ENCODE assay signal across 9 cellular contexts in genomic region chr18:45997689-45998088, GRCh38. TPM values are rescaled to one million over a fixed set of nuclear protein-coding genes. Genes with fewer than 3 reads are reported as not detected.
DNase-seq lines count a peak whose midpoint lies in the region; ATAC-seq and TF ChIP-seq lines count a peak whose summit lies in the region.
"Had no signal": no experiment of that assay in that cellular context is flagged by ENCODE, and none has a peak within 500 bp of the region (broad histone marks: within the 10 kb centered on the region; RNA-seq: fewer than 3 reads in every experiment).

No MANE protein-coding gene starts in this region.

- peak; percentile 43 for ATAC-seq in upper lobe of right lung
- no peak for ATAC-seq in HG03196 (IDR thresholded peaks at IDR 0.05; ENCODE audit: unreplicated experiment)

- no peak for TF ChIP-seq CTCF in upper lobe of right lung (IDR thresholded peaks at IDR 0.05)

- H3K36me3 ChIP-seq in upper lobe of right lung = no peaks in the 10 kb centered on the region
- H3K36me3 ChIP-seq: vagina had no signal

- no peaks in the 10 kb centered on the region for H3K9me3 ChIP-seq in upper lobe of right lung
- H3K9me3 ChIP-seq: vagina had no signal

- peaks cover 7% of the 10 kb centered on the region for H3K4me1 ChIP-seq in upper lobe of right lung
- H3K4me1 ChIP-seq: vagina had no signal

- H3K27me3 ChIP-seq in upper lobe of right lung = no peaks in the 10 kb centered on the region
- H3K27me3 ChIP-seq: vagina had no signal

- no peak overlapping the region for H3K27ac ChIP-seq in upper lobe of right lung
- H3K27ac ChIP-seq: vagina had no signal

- intact Hi-C loops in upper lobe of right lung (cut with DNase I) = no loop called here

- DNase-seq in activated CD8-positive, alpha-beta memory T cell treated with anti-CD3 and anti-CD28 coated beads for 24 hours = peak; percentile 76
- no peak for DNase-seq in activated CD8-positive, alpha-beta memory T cell treated with anti-CD3 and anti-CD28 coated beads, Interleukin-2, amount 50 U/mL, for 4 hours
- peak; percentile 35 for DNase-seq in activated T-cell treated with anti-CD3 and anti-CD28 coated beads, Interleukin-2, amount 50 U/mL, for 1 hour
- DNase-seq in left kidney (ENCODE audit: low read depth, low spot score) (peak; percentile 22), upper lobe of right lung (no peak), erythroblast (lab: John Stamatoyannopoulos, UW) (no peak), NCI-H1417 treated with DMSO at 0.1 percent for 48 hours (lab: John Stamatoyannopoulos, UW) (no peak)

- no peak overlapping the region for H3K4me3 ChIP-seq in upper lobe of right lung
- H3K4me3 ChIP-seq: vagina had no signal

- no peak for TF ChIP-seq POLR2A in erythroblast (IDR thresholded peaks at IDR 0.05; ENCODE audit: low read length)

RNA-seq across cellular contexts. Expression of gene EPG5, which starts 30.6 kb away (rescaled TPM):
- 38.5 TPM for total RNA-seq in upper lobe of right lung

Comparison
In these comparisons a context has a peak if more than half of its experiments do, and no peak if none do; other contexts are left out.
1. DNase-seq: peak in activated CD8-positive, alpha-beta memory T cell treated with anti-CD3 and anti-CD28 coated beads for 24 hours (single experiment), activated T-cell treated with anti-CD3 and anti-CD28 coated beads, Interleukin-2, amount 50 U/mL, for 1 hour (single experiment) and left kidney (single experiment); none in activated CD8-positive, alpha-beta memory T cell treated with anti-CD3 and anti-CD28 coated beads, Interleukin-2, amount 50 U/mL, for 4 hours (single experiment), upper lobe of right lung (single experiment), erythroblast (0 of 2) and NCI-H1417 treated with DMSO at 0.1 percent for 48 hours (single experiment).